8 cellular contexts compared by ENCODE assay signal in the genomic region with DNA sequence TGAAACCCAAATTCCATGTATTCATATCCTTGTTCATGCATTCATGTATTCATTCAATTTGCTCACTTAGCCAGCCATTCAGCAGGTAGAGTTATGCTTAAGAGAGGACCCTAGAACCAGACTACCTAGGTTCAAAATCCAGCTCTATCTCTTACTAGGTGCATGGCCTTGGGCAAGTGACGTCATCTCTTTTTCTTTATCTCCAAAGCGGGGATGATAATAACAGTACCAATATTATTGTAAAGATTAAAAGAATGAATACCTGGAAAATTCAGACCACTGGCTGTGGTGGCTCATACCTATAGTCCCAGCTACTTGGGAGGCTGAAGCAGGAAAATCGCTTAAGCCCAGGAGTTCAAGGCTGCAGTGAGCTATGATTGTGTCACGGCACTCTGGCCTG.
"Had no signal": no experiment of that assay in that cellular context is flagged by ENCODE, and none has a peak within 500 bp of the region (broad histone marks: within the 10 kb centered on the region; RNA-seq: fewer than 3 reads in every experiment).

No MANE protein-coding gene starts in this region.

- H3K27ac ChIP-seq: GM23248, HL-60 had no signal

- H3K27ac Mint-ChIP-seq: IgD-negative memory B cell had no signal

- H2AFZ ChIP-seq: GM23248 had no signal

- H3K27me3 Mint-ChIP-seq: IgD-negative memory B cell had no signal

- H3K9me3 ChIP-seq: HAP-1 had no signal

- H3K36me3 Mint-ChIP-seq: IgD-negative memory B cell had no signal

- H3K36me3 ChIP-seq: HAP-1 had no signal

- H3K9ac ChIP-seq: GM23248 had no signal

- ATAC-seq: HCT116 had no signal

- H3K9me3 Mint-ChIP-seq: IgD-negative memory B cell had no signal

- H3K4me3 Mint-ChIP-seq: IgD-negative memory B cell had no signal

- H3K4me1 ChIP-seq: HAP-1 had no signal

- H3K4me3 ChIP-seq: GM23248, HAP-1 had no signal

- DNase-seq: GM23248, GOT3, H7, KG1 had no signal
